In genomic region chr17:40910441-40910841, GRCh38 we compare ENCODE assay signal across 14 cellular contexts. TPM values are rescaled to one million over a fixed set of nuclear protein-coding genes. Genes with fewer than 3 reads are reported as not detected.
A peak's percentile ranks its signal among the peaks of the same experiment; 100 is the strongest.
DNase-seq lines count a peak whose midpoint lies in the region; ATAC-seq, FAIRE-seq and TF ChIP-seq lines count a peak whose summit lies in the region.
"Had no signal": no experiment of that assay in that cellular context is flagged by ENCODE, and none has a peak within 500 bp of the region (broad histone marks: within the 10 kb centered on the region; RNA-seq: fewer than 3 reads in every experiment).

No MANE protein-coding gene starts in this region.

- peak overlapping the region in 2 of 3 experiments; percentile 6 to 7 for H3K4me3 ChIP-seq in keratinocyte (ENCODE audit: control insufficient read depth in 2 of 3, extremely low read depth in 1 of 3, insufficient read depth in 2 of 3, low read depth in 1 of 3, low read length in 3 of 3)

- peak overlapping the region; percentile 70 for H2AFZ ChIP-seq in keratinocyte (ENCODE audit: control insufficient read depth, low read length)

- peak overlapping the region; percentile 71 for H3K27ac ChIP-seq in keratinocyte (ENCODE audit: control insufficient read depth, insufficient read depth, low read length)

- H3K4me1 ChIP-seq in keratinocyte (ENCODE audit: control insufficient read depth, extremely low read depth, insufficient read depth, low read length): peaks cover 45% of the 10 kb centered on the region

- no peaks in the 10 kb centered on the region for H3K27me3 ChIP-seq in keratinocyte (ENCODE audit: control insufficient read depth, extremely low read depth, insufficient read depth, low read length)

- H3K27me3 Mint-ChIP-seq in MCF 10A (ENCODE audit: insufficient read depth, unreplicated experiment) (no peaks in the 10 kb centered on the region), type B pancreatic cell (no peaks in the 10 kb centered on the region)

- BruUV-seq in MCF 10A (replicated peaks; lab: Mats Ljungman, UMichigan): no TSS peak

- H3K9me1 ChIP-seq in keratinocyte (ENCODE audit: control insufficient read depth, extremely low read depth, insufficient read depth, low read length): no peaks in the 10 kb centered on the region

- H3K4me3 Mint-ChIP-seq in MCF 10A (ENCODE audit: unreplicated experiment) (peak overlapping the region; percentile 61), type B pancreatic cell (peak overlapping the region; percentile 46)
- H3K4me3 Mint-ChIP-seq: activated CD8-positive, alpha-beta T cell treated with anti-CD3 and anti-CD28 coated beads, Interleukin-2, amount 10 ng/mL, durations not matched to agents 7 days and 5 days; activated naive CD8-positive, alpha-beta T cell treated with anti-CD3 and anti-CD28 coated beads for 36 hours had no signal

- peaks cover 18% of the 10 kb centered on the region for H3K4me1 Mint-ChIP-seq in MCF 10A (ENCODE audit: insufficient read depth, unreplicated experiment)
- peaks cover 22% of the 10 kb centered on the region for H3K4me1 Mint-ChIP-seq in type B pancreatic cell (ENCODE audit: unreplicated experiment)

- H3K4me2 ChIP-seq in keratinocyte (ENCODE audit: control insufficient read depth, extremely low read depth, insufficient read depth, low read depth, low read length): peak overlapping the region; percentile 46

- CTCF ChIA-PET in MCF 10A (lab: Yijun Ruan, JAX): interaction anchor here (0.6 to 5.9 kb wide), 18 partner anchors 16 to 757 kb away, joined by 3 to 57 read pairs (median 4); no protein-coding TSS in a partner anchor

- no peaks in the 10 kb centered on the region for H4K20me1 ChIP-seq in keratinocyte (ENCODE audit: control insufficient read depth, extremely low read depth, insufficient read depth, low read length)

- H3K9me3 Mint-ChIP-seq in MCF 10A (ENCODE audit: unreplicated experiment): no peaks in the 10 kb centered on the region
- H3K9me3 Mint-ChIP-seq in type B pancreatic cell: no peaks in the 10 kb centered on the region
- H3K9me3 Mint-ChIP-seq: activated naive CD8-positive, alpha-beta T cell treated with anti-CD3 and anti-CD28 coated beads for 36 hours had no signal

- H3K36me3 Mint-ChIP-seq in MCF 10A (ENCODE audit: insufficient read depth, unreplicated experiment) (no peaks in the 10 kb centered on the region), type B pancreatic cell (no peaks in the 10 kb centered on the region)
- H3K36me3 Mint-ChIP-seq: activated naive CD8-positive, alpha-beta T cell treated with anti-CD3 and anti-CD28 coated beads for 36 hours had no signal

- H3K36me3 ChIP-seq in keratinocyte (ENCODE audit: control insufficient read depth in 2 of 2, extremely low read depth in 1 of 2, insufficient read depth in 2 of 2, low read length in 2 of 2): no peaks in the 10 kb centered on the region

- dilution Hi-C loops in keratinocyte (cut with MboI; ENCODE audit: extremely low pct_ligation_motif_present, low sequenced_read_pairs): no loop called here

- intact Hi-C loops in MCF 10A (cut with micrococcal nuclease): loop anchor here (10.0 kb wide), 1 partner anchor 154 kb away; the partner anchor contains the start of genes KRTAP2-3 and KRTAP2-4

- H3K9me3 ChIP-seq in keratinocyte (ENCODE audit: control insufficient read depth, low read depth, low read length): no peaks in the 10 kb centered on the region

- H3K27ac Mint-ChIP-seq in MCF 10A (ENCODE audit: low read depth, unreplicated experiment): peak overlapping the region; percentile 91
- peak overlapping the region; percentile 94 for H3K27ac Mint-ChIP-seq in type B pancreatic cell
- H3K27ac Mint-ChIP-seq: activated CD8-positive, alpha-beta T cell treated with anti-CD3 and anti-CD28 coated beads, Interleukin-2, amount 10 ng/mL, durations not matched to agents 7 days and 5 days; activated naive CD8-positive, alpha-beta T cell treated with anti-CD3 and anti-CD28 coated beads for 36 hours had no signal

- peak; percentile 62 for FAIRE-seq in keratinocyte (lab: Jason Lieb, UNC)
- FAIRE-seq: G401.6, H54 had no signal

- DNase-seq in HT-29 (ENCODE audit: low spot score): peak; percentile 7
- peak; percentile 34 for DNase-seq in MCF 10A (ENCODE audit: unreplicated experiment)
- no peak for DNase-seq in keratinocyte (ENCODE audit: low read depth, low spot score)
- no peak for DNase-seq in type B pancreatic cell (ENCODE audit: extremely low spot score, unreplicated experiment)
- DNase-seq in cerebellar nuclear complex (lab: John Stamatoyannopoulos, UW): no peak
- no peak for DNase-seq in GM10266 (ENCODE audit: extremely low spot score)
- DNase-seq in activated CD8-positive, alpha-beta memory T cell treated with anti-CD3 and anti-CD28 coated beads, Interleukin-2, amount 50 U/mL, for 48 hours: no peak
- DNase-seq: activated CD8-positive, alpha-beta T cell treated with anti-CD3 and anti-CD28 coated beads, Interleukin-2, amount 10 ng/mL, durations not matched to agents 7 days and 5 days; activated naive CD8-positive, alpha-beta T cell treated with anti-CD3 and anti-CD28 coated beads for 36 hours; left ventricle myocardium superior had no signal

- no peak for TF ChIP-seq CTCF in MCF 10A (IDR thresholded peaks at IDR 0.05; ENCODE audit: unreplicated experiment)
- TF ChIP-seq CTCF in keratinocyte (optimal IDR thresholded peaks at IDR 0.05 in 1 of 3, IDR thresholded peaks at IDR 0.05 in 1 of 3, conservative IDR thresholded peaks at IDR 0.05 in 1 of 3; ENCODE audit: extremely low read depth in 1 of 3, insufficient read depth in 2 of 3, low read length in 3 of 3): no peak
- no peak for TF ChIP-seq CTCF in type B pancreatic cell (conservative IDR thresholded peaks at IDR 0.05)
- no peak for TF ChIP-seq CTCF in GM10266 (IDR thresholded peaks at IDR 0.05; ENCODE audit: control insufficient read depth, insufficient read depth, low read depth, missing control alignments)

- H3K9ac ChIP-seq in keratinocyte (ENCODE audit: control insufficient read depth, extremely low read depth, insufficient read depth, low read length): peak overlapping the region; percentile 67

- ATAC-seq in GM18498 (IDR thresholded peaks at IDR 0.05; ENCODE audit: unreplicated experiment): no peak
- ATAC-seq: activated CD8-positive, alpha-beta T cell treated with anti-CD3 and anti-CD28 coated beads, Interleukin-2, amount 10 ng/mL, durations not matched to agents 7 days and 5 days; left ventricle myocardium superior had no signal

- POLR2A ChIA-PET in MCF 10A (lab: Yijun Ruan, JAX): interaction anchor here (0.6 to 3.8 kb wide), 22 partner anchors 47 to 778 kb away, joined by 3 to 41 read pairs (median 4); partner anchors contain the start of genes EIF1, KRT15, KRT17 and SMARCE1

- H3K79me2 ChIP-seq in keratinocyte (ENCODE audit: control insufficient read depth, insufficient read depth, low read length): no peaks in the 10 kb centered on the region

RNA-seq across cellular contexts. Expression of gene KRT20, which starts 25.4 kb away (rescaled TPM):
- total RNA-seq in HT-29 (2014; rRNA removed; shearing (Covaris generic)): 189 and 203 TPM in 2 replicates
- total RNA-seq in MCF 10A (2022): not detected in 2 replicates
- not detected in 3 replicates for polyA plus RNA-seq in keratinocyte
- 0.40 TPM for polyA plus RNA-seq in keratinocyte (2011; ENCODE audit: low read depth)
- not detected in 2 replicates for polyA plus RNA-seq in keratinocyte (2011; cell fraction: cytosol; rRNA removed)
- polyA plus RNA-seq in keratinocyte (2011; cell fraction: nucleus; rRNA removed): not detected in 2 replicates
- not detected in 2 replicates for polyA plus RNA-seq in keratinocyte (2012; ENCODE audit: low replicate concordance)
- not detected in 3 replicates for polyA minus RNA-seq in keratinocyte
- not detected for polyA minus RNA-seq in keratinocyte (2011; cell fraction: cytosol; rRNA and poly(A)+ RNA removed)
- polyA minus RNA-seq in keratinocyte (2011; cell fraction: nucleus; rRNA and poly(A)+ RNA removed): not detected in 2 replicates
- 13.0 and 41.9 TPM in 2 replicates for total RNA-seq in type B pancreatic cell (ENCODE audit: low replicate concordance)
- total RNA-seq: activated CD8-positive, alpha-beta T cell treated with anti-CD3 and anti-CD28 coated beads, Interleukin-2, amount 10 ng/mL, durations not matched to agents 7 days and 5 days; activated naive CD8-positive, alpha-beta T cell treated with anti-CD3 and anti-CD28 coated beads for 36 hours; left ventricle myocardium superior; T-helper 1 cell treated with Interleukin-12 subunit alpha and Interleukin-12 subunit beta and Interleukin-4 antibody, amounts not matched to agents 30 ng/mL and 1 ng/mL, for 36 hours had no signal

RNA-seq across cellular contexts. Expression of gene KRT23, which starts 27.0 kb away (rescaled TPM):
- total RNA-seq in HT-29 (2014; rRNA removed; shearing (Covaris generic)): 3.3 and 4.1 TPM in 2 replicates
- total RNA-seq in MCF 10A (2022): not detected in 2 replicates
- polyA plus RNA-seq in keratinocyte: 8.2 to 14.4 TPM (median 9.3 TPM) in 3 replicates
- 543 TPM for polyA plus RNA-seq in keratinocyte (2011; ENCODE audit: low read depth)
- 17.9 and 32.3 TPM in 2 replicates for polyA plus RNA-seq in keratinocyte (2011; cell fraction: cytosol; rRNA removed)
- polyA plus RNA-seq in keratinocyte (2011; cell fraction: nucleus; rRNA removed): 14.3 and 31.5 TPM in 2 replicates
- polyA plus RNA-seq in keratinocyte (2012; ENCODE audit: low replicate concordance): 5.4 and 472 TPM in 2 replicates
- 3.0 to 13.5 TPM (median 8.5 TPM) in 3 replicates for polyA minus RNA-seq in keratinocyte
- polyA minus RNA-seq in keratinocyte (2011; cell fraction: cytosol; rRNA and poly(A)+ RNA removed): 11.1 TPM
- 11.4 and 16.8 TPM in 2 replicates for polyA minus RNA-seq in keratinocyte (2011; cell fraction: nucleus; rRNA and poly(A)+ RNA removed)
- 49.7 and 464 TPM in 2 replicates for total RNA-seq in type B pancreatic cell (ENCODE audit: low replicate concordance)
- total RNA-seq: activated CD8-positive, alpha-beta T cell treated with anti-CD3 and anti-CD28 coated beads, Interleukin-2, amount 10 ng/mL, durations not matched to agents 7 days and 5 days; activated naive CD8-positive, alpha-beta T cell treated with anti-CD3 and anti-CD28 coated beads for 36 hours; left ventricle myocardium superior; T-helper 1 cell treated with Interleukin-12 subunit alpha and Interleukin-12 subunit beta and Interleukin-4 antibody, amounts not matched to agents 30 ng/mL and 1 ng/mL, for 36 hours had no signal

RNA-seq across cellular contexts. Expression of gene KRT12, which starts 43.4 kb away (rescaled TPM):
- total RNA-seq in HT-29 (2014; rRNA removed; shearing (Covaris generic)): 0.33 and 0.39 TPM in 2 replicates
- total RNA-seq in MCF 10A (2022): not detected in 2 replicates
- not detected in 3 replicates for polyA plus RNA-seq in keratinocyte
- not detected for polyA plus RNA-seq in keratinocyte (2011; ENCODE audit: low read depth)
- polyA plus RNA-seq in keratinocyte (2011; cell fraction: cytosol; rRNA removed): not detected in 2 replicates
- not detected in 2 replicates for polyA plus RNA-seq in keratinocyte (2011; cell fraction: nucleus; rRNA removed)
- polyA plus RNA-seq in keratinocyte (2012; ENCODE audit: low replicate concordance): 0.20 TPM in 1 of 2 replicates, not detected in the other
- not detected in 3 replicates for polyA minus RNA-seq in keratinocyte
- not detected for polyA minus RNA-seq in keratinocyte (2011; cell fraction: cytosol; rRNA and poly(A)+ RNA removed)
- not detected in 2 replicates for polyA minus RNA-seq in keratinocyte (2011; cell fraction: nucleus; rRNA and poly(A)+ RNA removed)
- not detected in 2 replicates for total RNA-seq in type B pancreatic cell (ENCODE audit: low replicate concordance)
- total RNA-seq: activated CD8-positive, alpha-beta T cell treated with anti-CD3 and anti-CD28 coated beads, Interleukin-2, amount 10 ng/mL, durations not matched to agents 7 days and 5 days; activated naive CD8-positive, alpha-beta T cell treated with anti-CD3 and anti-CD28 coated beads for 36 hours; left ventricle myocardium superior; T-helper 1 cell treated with Interleukin-12 subunit alpha and Interleukin-12 subunit beta and Interleukin-4 antibody, amounts not matched to agents 30 ng/mL and 1 ng/mL, for 36 hours had no signal

RNA-seq across cellular contexts. Expression of gene KRT39, which starts 56.3 kb away (rescaled TPM):
- not detected in 2 replicates for total RNA-seq in HT-29 (2014; rRNA removed; shearing (Covaris generic))
- total RNA-seq in MCF 10A (2022): not detected in 2 replicates
- polyA plus RNA-seq in keratinocyte: 0.05 TPM in 1 of 3 replicates, not detected in the others
- not detected for polyA plus RNA-seq in keratinocyte (2011; ENCODE audit: low read depth)
- not detected in 2 replicates for polyA plus RNA-seq in keratinocyte (2011; cell fraction: cytosol; rRNA removed)
- polyA plus RNA-seq in keratinocyte (2011; cell fraction: nucleus; rRNA removed): not detected in 2 replicates
- not detected in 2 replicates for polyA plus RNA-seq in keratinocyte (2012; ENCODE audit: low replicate concordance)
- not detected in 3 replicates for polyA minus RNA-seq in keratinocyte
- polyA minus RNA-seq in keratinocyte (2011; cell fraction: cytosol; rRNA and poly(A)+ RNA removed): not detected
- polyA minus RNA-seq in keratinocyte (2011; cell fraction: nucleus; rRNA and poly(A)+ RNA removed): not detected in 2 replicates
- total RNA-seq in type B pancreatic cell (ENCODE audit: low replicate concordance): 0.70 and 1.0 TPM in 2 replicates
- total RNA-seq: activated CD8-positive, alpha-beta T cell treated with anti-CD3 and anti-CD28 coated beads, Interleukin-2, amount 10 ng/mL, durations not matched to agents 7 days and 5 days; activated naive CD8-positive, alpha-beta T cell treated with anti-CD3 and anti-CD28 coated beads for 36 hours; left ventricle myocardium superior; T-helper 1 cell treated with Interleukin-12 subunit alpha and Interleukin-12 subunit beta and Interleukin-4 antibody, amounts not matched to agents 30 ng/mL and 1 ng/mL, for 36 hours had no signal

Comparison
In these comparisons a context has a peak if more than half of its experiments do, and no peak if none do; other contexts are left out.
1. DNase-seq: peak in HT-29 (single experiment) and MCF 10A (single experiment); none in keratinocyte (single experiment), type B pancreatic cell (single experiment), cerebellar nuclear complex (0 of 2), GM10266 (single experiment) and activated CD8-positive, alpha-beta memory T cell treated with anti-CD3 and anti-CD28 coated beads, Interleukin-2, amount 50 U/mL, for 48 hours (single experiment).
2. RNA of gene KRT20, which starts 25.4 kb away (total RNA-seq): 189 to 203 TPM in HT-29 and 13.0 to 41.9 TPM in type B pancreatic cell; not detected in MCF 10A; every median in the first group is over 10 times any median in the second.